ENCODE assay signal across 32 cellular contexts in genomic region chr20:49918446-49918845, GRCh38.
"Had no signal": no experiment of that assay in that cellular context is flagged by ENCODE, and none has a peak within 500 bp of the region (broad histone marks: within the 10 kb centered on the region; RNA-seq: fewer than 3 reads in every experiment).

No MANE protein-coding gene starts in this region.

- H3K4me3 ChIP-seq: ascending aorta, breast epithelium, cardiac muscle cell, colonic mucosa, gastrocnemius medialis, heart left ventricle had no signal

- H3K27ac ChIP-seq: ascending aorta, breast epithelium, cardiac muscle cell, colonic mucosa, foreskin keratinocyte, gastrocnemius medialis had no signal

- H3K36me3 Mint-ChIP-seq: activated naive CD4-positive, alpha-beta T cell treated with anti-CD3 and anti-CD28 coated beads, Interleukin-2, amount 10 ng/mL, durations not matched to agents 7 days and 5 days; activated naive CD4-positive, alpha-beta T cell treated with anti-CD3 and anti-CD28 coated beads, Interleukin-2, amount 50 U/mL, for 72 hours; activated naive CD8-positive, alpha-beta T cell treated with anti-CD3 and anti-CD28 coated beads, Interleukin-2, amount 10 ng/mL, durations not matched to agents 7 days and 5 days; brain; T-cell had no signal

- H3K4me3 Mint-ChIP-seq: activated CD4-positive, alpha-beta memory T cell treated with anti-CD3 and anti-CD28 coated beads, Interleukin-2, amount 10 ng/mL, durations not matched to agents 7 days and 5 days; activated CD4-positive, alpha-beta T cell treated with anti-CD3 and anti-CD28 coated beads, Interleukin-2, amount 10 ng/mL, durations not matched to agents 7 days and 5 days; activated naive CD4-positive, alpha-beta T cell treated with anti-CD3 and anti-CD28 coated beads, Interleukin-2, amount 10 ng/mL, durations not matched to agents 7 days and 5 days; activated naive CD8-positive, alpha-beta T cell treated with anti-CD3 and anti-CD28 coated beads, Interleukin-2, amount 10 ng/mL, durations not matched to agents 7 days and 5 days; activated T-cell treated with anti-CD3 and anti-CD28 coated beads, Interleukin-2, amount 50 U/mL, for 24 hours; activated T-cell treated with anti-CD3 and anti-CD28 coated beads, Interleukin-2, amount 50 U/mL, for 72 hours; endodermal cell; T-cell; T-helper 1 cell treated with Interleukin-12 subunit alpha and Interleukin-12 subunit beta and Interleukin-4 antibody, amounts not matched to agents 30 μg/mL and 1 μg/mL, for 36 hours had no signal

- DNase-seq: activated CD4-positive, alpha-beta memory T cell treated with anti-CD3 and anti-CD28 coated beads, Interleukin-2, amount 10 ng/mL, durations not matched to agents 7 days and 5 days; activated CD4-positive, alpha-beta T cell treated with anti-CD3 and anti-CD28 coated beads for 4 hours; activated CD4-positive, alpha-beta T cell treated with anti-CD3 and anti-CD28 coated beads, Interleukin-2, amount 10 ng/mL, durations not matched to agents 7 days and 5 days; activated CD4-positive, alpha-beta T cell treated with anti-CD3 and anti-CD28 coated beads, Interleukin-2, amount 50 U/mL, for 4 hours; activated CD4-positive, CD25-positive, alpha-beta regulatory T cell; activated CD4-positive, CD25-positive, alpha-beta regulatory T cell treated with anti-CD3 and anti-CD28 coated beads, Interleukin-2, amount 50 U/mL, for 72 hours; activated CD8-positive, alpha-beta memory T cell treated with anti-CD3 and anti-CD28 coated beads, Interleukin-2, amount 50 U/mL, for 48 hours; activated gamma-delta T cell; activated naive CD4-positive, alpha-beta T cell; activated naive CD4-positive, alpha-beta T cell treated with anti-CD3 and anti-CD28 coated beads, Interleukin-2, amount 10 ng/mL, durations not matched to agents 7 days and 5 days; activated naive CD8-positive, alpha-beta T cell treated with anti-CD3 and anti-CD28 coated beads, Interleukin-2, amount 10 ng/mL, durations not matched to agents 7 days and 5 days; activated T-cell treated with anti-CD3 and anti-CD28 coated beads for 4 hours; activated T-cell treated with anti-CD3 and anti-CD28 coated beads, Interleukin-2, amount 50 U/mL, for 24 hours; activated T-cell treated with anti-CD3 and anti-CD28 coated beads, Interleukin-2, amount 50 U/mL, for 72 hours; central memory CD4-positive, alpha-beta T cell; cerebellar nuclear complex; colonic mucosa; effector CD8-positive, alpha-beta T cell; endodermal cell; foreskin keratinocyte; gastrocnemius medialis; glutamatergic neuron; heart left ventricle; T-cell; T-helper 9 cell had no signal

- H3K27ac Mint-ChIP-seq: activated CD4-positive, alpha-beta memory T cell treated with anti-CD3 and anti-CD28 coated beads, Interleukin-2, amount 10 ng/mL, durations not matched to agents 7 days and 5 days; activated CD4-positive, alpha-beta T cell treated with anti-CD3 and anti-CD28 coated beads, Interleukin-2, amount 10 ng/mL, durations not matched to agents 7 days and 5 days; activated naive CD4-positive, alpha-beta T cell treated with anti-CD3 and anti-CD28 coated beads, Interleukin-2, amount 10 ng/mL, durations not matched to agents 7 days and 5 days; activated naive CD4-positive, alpha-beta T cell treated with anti-CD3 and anti-CD28 coated beads, Interleukin-2, amount 50 U/mL, for 72 hours; activated naive CD8-positive, alpha-beta T cell treated with anti-CD3 and anti-CD28 coated beads, Interleukin-2, amount 10 ng/mL, durations not matched to agents 7 days and 5 days; activated T-cell treated with anti-CD3 and anti-CD28 coated beads, Interleukin-2, amount 50 U/mL, for 24 hours; activated T-cell treated with anti-CD3 and anti-CD28 coated beads, Interleukin-2, amount 50 U/mL, for 72 hours; brain; endodermal cell; T-cell; T-helper 1 cell treated with Interleukin-12 subunit alpha and Interleukin-12 subunit beta and Interleukin-4 antibody, amounts not matched to agents 30 μg/mL and 1 μg/mL, for 36 hours had no signal

- H3K9me3 ChIP-seq: ascending aorta, breast epithelium, colonic mucosa, gastrocnemius medialis, heart left ventricle had no signal

- ATAC-seq: activated naive CD4-positive, alpha-beta T cell treated with anti-CD3 and anti-CD28 coated beads, Interleukin-2, amount 50 U/mL, for 72 hours; activated T-cell treated with anti-CD3 and anti-CD28 coated beads, Interleukin-2, amount 50 U/mL, for 72 hours; esophagus mucosa; foreskin keratinocyte; gastrocnemius medialis; heart left ventricle; T-cell had no signal

- H3K36me3 ChIP-seq: ascending aorta, breast epithelium, cardiac muscle cell, colonic mucosa, gastrocnemius medialis, heart left ventricle had no signal

- H3K4me1 ChIP-seq: foreskin keratinocyte had no signal

- H3K27me3 Mint-ChIP-seq: activated CD4-positive, alpha-beta T cell treated with anti-CD3 and anti-CD28 coated beads, Interleukin-2, amount 10 ng/mL, durations not matched to agents 7 days and 5 days; activated naive CD8-positive, alpha-beta T cell treated with anti-CD3 and anti-CD28 coated beads, Interleukin-2, amount 10 ng/mL, durations not matched to agents 7 days and 5 days; activated T-cell treated with anti-CD3 and anti-CD28 coated beads, Interleukin-2, amount 50 U/mL, for 24 hours had no signal

- H3K27me3 ChIP-seq: ascending aorta, breast epithelium, cardiac muscle cell, colonic mucosa, foreskin keratinocyte, gastrocnemius medialis, heart left ventricle had no signal

- H3K9me3 Mint-ChIP-seq: activated CD4-positive, alpha-beta memory T cell treated with anti-CD3 and anti-CD28 coated beads, Interleukin-2, amount 10 ng/mL, durations not matched to agents 7 days and 5 days; activated CD4-positive, alpha-beta T cell treated with anti-CD3 and anti-CD28 coated beads, Interleukin-2, amount 10 ng/mL, durations not matched to agents 7 days and 5 days; activated naive CD4-positive, alpha-beta T cell treated with anti-CD3 and anti-CD28 coated beads, Interleukin-2, amount 10 ng/mL, durations not matched to agents 7 days and 5 days; activated naive CD4-positive, alpha-beta T cell treated with anti-CD3 and anti-CD28 coated beads, Interleukin-2, amount 50 U/mL, for 72 hours; activated naive CD8-positive, alpha-beta T cell treated with anti-CD3 and anti-CD28 coated beads, Interleukin-2, amount 10 ng/mL, durations not matched to agents 7 days and 5 days; activated T-cell treated with anti-CD3 and anti-CD28 coated beads, Interleukin-2, amount 50 U/mL, for 24 hours; activated T-cell treated with anti-CD3 and anti-CD28 coated beads, Interleukin-2, amount 50 U/mL, for 72 hours; T-cell; T-helper 1 cell treated with Interleukin-12 subunit alpha and Interleukin-12 subunit beta and Interleukin-4 antibody, amounts not matched to agents 30 μg/mL and 1 μg/mL, for 36 hours had no signal
